Comparison of ENCODE assay signal across 1 cellular context in genomic region chr5:181261320-181262085, GRCh38.
A peak's percentile ranks its signal among the peaks of the same experiment; 100 is the strongest.
TF ChIP-seq lines count a peak whose summit lies in the region.

No MANE protein-coding gene starts in this region.

TF ChIP-seq in IMR-90, 13 proteins besides CTCF, POLR2A, EP300 and RAD21:
- 0 out of 2 replicates have a peak, but pooled peaks have one; percentile 44 for TF ChIP-seq MAZ (IDR thresholded peaks at IDR 0.05; ENCODE audit: borderline replicate concordance, low read depth, low read length)
- TF ChIP-seq, protein P1, sequence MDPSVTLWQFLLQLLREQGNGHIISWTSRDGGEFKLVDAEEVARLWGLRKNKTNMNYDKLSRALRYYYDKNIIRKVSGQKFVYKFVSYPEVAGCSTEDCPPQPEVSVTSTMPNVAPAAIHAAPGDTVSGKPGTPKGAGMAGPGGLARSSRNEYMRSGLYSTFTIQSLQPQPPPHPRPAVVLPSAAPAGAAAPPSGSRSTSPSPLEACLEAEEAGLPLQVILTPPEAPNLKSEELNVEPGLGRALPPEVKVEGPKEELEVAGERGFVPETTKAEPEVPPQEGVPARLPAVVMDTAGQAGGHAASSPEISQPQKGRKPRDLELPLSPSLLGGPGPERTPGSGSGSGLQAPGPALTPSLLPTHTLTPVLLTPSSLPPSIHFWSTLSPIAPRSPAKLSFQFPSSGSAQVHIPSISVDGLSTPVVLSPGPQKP (IDR thresholded peaks at IDR 0.05; ENCODE audit: borderline replicate concordance, low read depth, low read length): no peak
- 0 out of 2 replicates have a peak, but pooled peaks have one; percentile 14 for TF ChIP-seq MXI1 (IDR thresholded peaks at IDR 0.05; ENCODE audit: borderline replicate concordance, low read depth, low read length)
- TF ChIP-seq, protein P2, sequence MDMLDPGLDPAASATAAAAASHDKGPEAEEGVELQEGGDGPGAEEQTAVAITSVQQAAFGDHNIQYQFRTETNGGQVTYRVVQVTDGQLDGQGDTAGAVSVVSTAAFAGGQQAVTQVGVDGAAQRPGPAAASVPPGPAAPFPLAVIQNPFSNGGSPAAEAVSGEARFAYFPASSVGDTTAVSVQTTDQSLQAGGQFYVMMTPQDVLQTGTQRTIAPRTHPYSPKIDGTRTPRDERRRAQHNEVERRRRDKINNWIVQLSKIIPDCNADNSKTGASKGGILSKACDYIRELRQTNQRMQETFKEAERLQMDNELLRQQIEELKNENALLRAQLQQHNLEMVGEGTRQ (IDR thresholded peaks at IDR 0.05; ENCODE audit: low read depth, low read length): no peak
TF ChIP-seq in IMR-90: peak in this region for 2.
